ENCODE assay signal across 21 cellular contexts in the genomic region with DNA sequence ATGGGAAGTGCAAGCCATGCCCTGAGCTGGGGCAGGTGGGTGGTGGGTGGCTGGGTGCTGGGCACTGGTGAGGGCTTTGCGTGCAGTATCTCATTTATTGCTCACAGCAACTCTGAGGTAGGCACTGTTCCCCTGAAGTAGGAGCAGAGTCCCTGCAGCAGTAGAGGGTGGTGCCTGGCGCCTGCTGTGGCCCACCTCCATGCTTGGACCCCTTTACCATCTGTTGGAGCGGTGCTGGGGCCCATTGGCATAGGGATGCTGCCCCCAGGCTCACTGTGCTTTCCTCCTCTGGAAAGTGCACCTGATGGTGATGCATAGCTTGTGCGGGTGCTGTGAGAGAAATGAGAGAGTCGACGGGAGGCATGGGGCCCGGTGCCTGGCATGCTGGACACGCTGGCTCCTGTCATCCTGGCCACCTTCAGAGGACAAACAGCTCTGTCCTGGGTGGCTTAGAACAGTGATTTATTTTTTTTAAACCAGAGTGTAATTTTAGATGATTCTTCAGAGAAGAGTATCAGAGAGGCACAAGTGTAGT. TPM values are rescaled to one million over a fixed set of nuclear protein-coding genes. Genes with fewer than 3 reads are reported as not detected.
DNase-seq lines count a peak whose midpoint lies in the region; ATAC-seq, FAIRE-seq and TF ChIP-seq lines count a peak whose summit lies in the region.
"Had no signal": no experiment of that assay in that cellular context is flagged by ENCODE, and none has a peak within 500 bp of the region (broad histone marks: within the 10 kb centered on the region; RNA-seq: fewer than 3 reads in every experiment).

No MANE protein-coding gene starts in this region.

- no peak for FAIRE-seq in astrocyte (lab: Jason Lieb, UNC)
- FAIRE-seq: G401.6, GM18507 had no signal

- H3K4me3 ChIP-seq in heart right ventricle, result no peak overlapping the region
- H3K4me3 ChIP-seq in astrocyte (ENCODE audit: insufficient read depth, low read depth, low read length), result no peak overlapping the region
- no peak overlapping the region for H3K4me3 ChIP-seq in rectal smooth muscle tissue (ENCODE audit: low read length)
- H3K4me3 ChIP-seq in mammary epithelial cell (replicated peaks in 1 of 3; ENCODE audit: insufficient read depth in 1 of 3, low read depth in 2 of 3, low read length in 3 of 3), result no peak overlapping the region
- H3K4me3 ChIP-seq: BLaER1 had no signal

- intact Hi-C loops in Right ventricle myocardium inferior (cut with DNase I) (loop anchor here (10.0 kb wide), 1 partner anchor 283 kb away; no protein-coding TSS in a partner anchor), heart right ventricle (cut with DNase I) (loop anchor here in 6 of 10 donors (2.0 to 10.0 kb wide), 7 partner anchors 103 to 441 kb away; a partner anchor contains a TSS), mammary epithelial cell (cut with micrococcal nuclease) (no loop called here)

- H3K9ac ChIP-seq in astrocyte (ENCODE audit: low read length), result no peak overlapping the region
- H3K9ac ChIP-seq in rectal smooth muscle tissue (ENCODE audit: low read length), result no peak overlapping the region
- H3K9ac ChIP-seq in mammary epithelial cell (ENCODE audit: insufficient read depth, low read length), result no peak overlapping the region
- H3K9ac ChIP-seq: BLaER1 had no signal

- no peaks in the 10 kb centered on the region for H3K79me2 ChIP-seq in astrocyte (ENCODE audit: insufficient read depth, low read length)
- no peaks in the 10 kb centered on the region for H3K79me2 ChIP-seq in mammary epithelial cell (ENCODE audit: insufficient read depth, low read length)

- H4K20me1 ChIP-seq in astrocyte (ENCODE audit: insufficient read depth, low read length) (peaks cover 17% of the 10 kb centered on the region), mammary epithelial cell (ENCODE audit: insufficient read depth, low read length) (no peaks in the 10 kb centered on the region)

- no peak overlapping the region for H3K4me2 ChIP-seq in astrocyte (ENCODE audit: low read length)
- no peak overlapping the region for H3K4me2 ChIP-seq in mammary epithelial cell (ENCODE audit: insufficient read depth, low read depth, low read length)
- H3K4me2 ChIP-seq: BLaER1 had no signal

- H3K4me1 Mint-ChIP-seq in astrocyte (ENCODE audit: low read depth, unreplicated experiment), result peaks cover 24% of the 10 kb centered on the region
- no peaks in the 10 kb centered on the region for H3K4me1 Mint-ChIP-seq in endothelial cell (ENCODE audit: unreplicated experiment)

- CTCF ChIA-PET in mammary epithelial cell (lab: Charles Lee; ENCODE audit: low non-redundant PET), result no interaction called here

- H3K27me3 Mint-ChIP-seq in astrocyte (ENCODE audit: low read depth, unreplicated experiment) (no peaks in the 10 kb centered on the region), endothelial cell (ENCODE audit: unreplicated experiment) (no peaks in the 10 kb centered on the region)

- H3K9me3 Mint-ChIP-seq in astrocyte (ENCODE audit: unreplicated experiment) (no peaks in the 10 kb centered on the region), endothelial cell (ENCODE audit: unreplicated experiment) (no peaks in the 10 kb centered on the region)

- H2AFZ ChIP-seq in astrocyte (ENCODE audit: low read depth, low read length) (no peak overlapping the region), mammary epithelial cell (ENCODE audit: low read depth, low read length) (no peak overlapping the region)

- H3K27me3 ChIP-seq in heart right ventricle (no peaks in the 10 kb centered on the region), astrocyte (ENCODE audit: insufficient read depth, low read length) (no peaks in the 10 kb centered on the region), rectal smooth muscle tissue (ENCODE audit: control insufficient read depth, insufficient read depth, low read length) (no peaks in the 10 kb centered on the region), mammary epithelial cell (ENCODE audit: insufficient read depth, low read length) (no peaks in the 10 kb centered on the region)
- H3K27me3 ChIP-seq: BLaER1 had no signal

- no TSS peak for BruUV-seq in mammary epithelial cell (replicated peaks; lab: Mats Ljungman, UMichigan)

- H3K36me3 Mint-ChIP-seq in astrocyte (ENCODE audit: low read depth, unreplicated experiment), result peaks cover 12% of the 10 kb centered on the region
- H3K36me3 Mint-ChIP-seq in endothelial cell (ENCODE audit: low read depth, unreplicated experiment), result peaks cover 18% of the 10 kb centered on the region

- dilution Hi-C loops in mammary epithelial cell (cut with HindIII; ENCODE audit: low sequenced_read_pairs), result loop anchor here (5.0 kb wide), 1 partner anchor 56 kb away; no protein-coding TSS in a partner anchor

- in situ Hi-C loops in mammary epithelial cell (cut with MboI; ENCODE audit: low sequenced_read_pairs in 2 of 2), result no loop called here

- ATAC-seq in Right ventricle myocardium inferior (no peak), heart right ventricle (no peak), GM21786 (IDR thresholded peaks at IDR 0.05; ENCODE audit: unreplicated experiment) (no peak)
- ATAC-seq: Panc1 had no signal

- H3K9me3 ChIP-seq in heart right ventricle (no peaks in the 10 kb centered on the region), astrocyte (ENCODE audit: insufficient read depth, low read depth, low read length) (no peaks in the 10 kb centered on the region), mammary epithelial cell (replicated peaks; ENCODE audit: insufficient read depth, low read length) (no peaks in the 10 kb centered on the region)
- H3K9me3 ChIP-seq: BLaER1 had no signal

- H3K27ac ChIP-seq in heart right ventricle (no peak overlapping the region), astrocyte (ENCODE audit: low read depth, low read length) (no peak overlapping the region), rectal smooth muscle tissue (ENCODE audit: low read depth, low read length) (peak overlapping the region; percentile 10), mammary epithelial cell (ENCODE audit: insufficient read depth, low read depth, low read length) (no peak overlapping the region)
- H3K27ac ChIP-seq: BLaER1 had no signal

- H3K4me3 Mint-ChIP-seq in astrocyte (ENCODE audit: unreplicated experiment) (peak overlapping the region; percentile 6), endothelial cell (ENCODE audit: unreplicated experiment) (peak overlapping the region; percentile 52)

- H3K36me3 ChIP-seq in heart right ventricle (peaks cover 0 to 63% (median 14%) of the 10 kb centered on the region in 9 donors), astrocyte (ENCODE audit: insufficient read depth, low read length) (no peaks in the 10 kb centered on the region), rectal smooth muscle tissue (ENCODE audit: control insufficient read depth, insufficient read depth, low read length) (peaks cover 26% of the 10 kb centered on the region), mammary epithelial cell (ENCODE audit: insufficient read depth, low read length) (no peaks in the 10 kb centered on the region)

- peaks cover 0 to 12% (median 0%) of the 10 kb centered on the region in 9 donors for H3K4me1 ChIP-seq in heart right ventricle
- no peaks in the 10 kb centered on the region for H3K4me1 ChIP-seq in astrocyte (ENCODE audit: insufficient read depth, low read length)
- H3K4me1 ChIP-seq in rectal smooth muscle tissue (ENCODE audit: control insufficient read depth, insufficient read depth, low read length), result no peaks in the 10 kb centered on the region
- H3K4me1 ChIP-seq in mammary epithelial cell (ENCODE audit: insufficient read depth, low read length), result peaks cover 3% of the 10 kb centered on the region

- TF ChIP-seq CTCF in heart right ventricle (IDR thresholded peaks at IDR 0.05) (no peak), astrocyte (IDR thresholded peaks at IDR 0.05; ENCODE audit: insufficient read depth, low read depth, low read length) (no peak), endothelial cell (IDR thresholded peaks at IDR 0.05; ENCODE audit: unreplicated experiment) (no peak), mammary epithelial cell (conservative IDR thresholded peaks at IDR 0.05 in 1 of 2, IDR thresholded peaks at IDR 0.05 in 1 of 2; ENCODE audit: extremely low read depth in 1 of 2, insufficient read depth in 1 of 2, low read depth in 1 of 2, low read length in 2 of 2) (no peak)

- peak; percentile 34 for DNase-seq in Right ventricle myocardium inferior (ENCODE audit: missing footprints)
- DNase-seq in heart right ventricle, result no peak
- DNase-seq in astrocyte (ENCODE audit: low read depth), result no peak
- no peak for DNase-seq in endothelial cell (ENCODE audit: low spot score)
- no peak for DNase-seq in mammary epithelial cell
- no peak for DNase-seq in amniotic stem cell (lab: John Stamatoyannopoulos, UW)
- DNase-seq: 8988T, DND-41, GOT3, Karpas-422, MM.1S, NCI-H1092 treated with DMSO at 0.1 percent for 48 hours, NCI-H1694, NCI-H524, Right ventricle myocardium superior had no signal

- no peak overlapping the region for H3K27ac Mint-ChIP-seq in astrocyte (ENCODE audit: unreplicated experiment)
- no peak overlapping the region for H3K27ac Mint-ChIP-seq in endothelial cell (ENCODE audit: unreplicated experiment)

- WGBS in heart right ventricle, 2 donors, result 92 to 98% methylated on average over 8 of the region's 8 CpGs
- WGBS in mammary epithelial cell (ENCODE audit: low coverage, missing lambda C conversion rate), result 98% methylated on average over 8 of the region's 8 CpGs

RNA-seq across cellular contexts. Expression of a gene that starts 10.4 kb away (rescaled TPM):
- 2.5 TPM for total RNA-seq in Right ventricle myocardium inferior
- total RNA-seq in heart right ventricle, result 1 to 10 TPM in 4 of 10 donors, under 1 TPM in 4, not detected in 2; 0.19 to 4.3 (median 1.0) TPM
- polyA plus RNA-seq in heart right ventricle, result 1 to 10 TPM in 1 of 2 donors, under 1 TPM in 1; 0.42 to 1.9 TPM
- 0.14 and 0.16 TPM in 2 replicates for total RNA-seq in astrocyte
- 3.5 TPM for total RNA-seq in endothelial cell (ENCODE audit: unreplicated experiment)
- total RNA-seq in mammary epithelial cell, result not detected
- polyA plus RNA-seq in mammary epithelial cell, result not detected
- polyA minus RNA-seq in mammary epithelial cell, result 0.31 TPM

RNA-seq across cellular contexts. Expression of a gene that starts 24.5 kb away (rescaled TPM):
- 11.7 TPM for total RNA-seq in Right ventricle myocardium inferior
- total RNA-seq in heart right ventricle, result 10 to 100 TPM in 8 of 10 donors, 1 to 10 TPM in 2; 7.5 to 16.0 (median 11.8) TPM
- 10 to 100 TPM; 10.2 to 17.6 TPM for polyA plus RNA-seq in heart right ventricle
- total RNA-seq in astrocyte, result 31.3 and 32.8 TPM in 2 replicates
- total RNA-seq in endothelial cell (ENCODE audit: unreplicated experiment), result 19.2 TPM
- total RNA-seq in mammary epithelial cell, result 10 to 100 TPM; 26.8 to 33.5 TPM
- polyA plus RNA-seq in mammary epithelial cell, result 14.3 TPM
- 9.4 TPM for polyA minus RNA-seq in mammary epithelial cell

RNA-seq across cellular contexts. Expression of a gene that starts 47.9 kb away (rescaled TPM):
- total RNA-seq in Right ventricle myocardium inferior (8.9 TPM), heart right ventricle (10 to 100 TPM in 1 of 10 donors, 1 to 10 TPM in 9; 2.8 to 10.2 (median 5.8) TPM), astrocyte (69.7 and 79.2 TPM in 2 replicates), endothelial cell (ENCODE audit: unreplicated experiment) (21.0 TPM), mammary epithelial cell (10 to 100 TPM; 39.8 to 72.5 TPM)
- polyA plus RNA-seq in heart right ventricle (10 to 100 TPM in 1 of 2 donors, 1 to 10 TPM in 1; 5.0 to 11.9 TPM), mammary epithelial cell (84.8 TPM)
- polyA minus RNA-seq in mammary epithelial cell, result 74.7 TPM
